In genomic region chr10:5297996-5298395, GRCh38 we compare ENCODE assay signal across 14 cellular contexts.
DNase-seq lines count a peak whose midpoint lies in the region; ATAC-seq and TF ChIP-seq lines count a peak whose summit lies in the region.
"Had no signal": no experiment of that assay in that cellular context is flagged by ENCODE, and none has a peak within 500 bp of the region (broad histone marks: within the 10 kb centered on the region; RNA-seq: fewer than 3 reads in every experiment).

No MANE protein-coding gene starts in this region.

- peaks cover 16 to 70% of the 10 kb centered on the region in 2 donors for H3K36me3 Mint-ChIP-seq in activated naive CD4-positive, alpha-beta T cell treated with anti-CD3 and anti-CD28 coated beads, Interleukin-2, amount 50 U/mL, for 72 hours
- peaks cover 70% of the 10 kb centered on the region for H3K36me3 Mint-ChIP-seq in activated naive CD8-positive, alpha-beta T cell treated with anti-CD3 and anti-CD28 coated beads, Interleukin-2, amount 10 ng/mL, durations not matched to agents 7 days and 5 days
- H3K36me3 Mint-ChIP-seq in stimulated activated naive B cell treated with anti-CD40 and anti-IgM and Interleukin-4, amounts not matched to agents 10 μg/mL and 1 μg/mL and 100 μg/mL, for 72 hours = no peaks in the 10 kb centered on the region
- H3K36me3 Mint-ChIP-seq: type B pancreatic cell had no signal

- TF ChIP-seq POLR2A in stomach (IDR thresholded peaks at IDR 0.05) = no peak

- POLR2A ChIA-PET in activated naive CD8-positive, alpha-beta T cell treated with anti-CD3 and anti-CD28 coated beads, Interleukin-2, amount 10 ng/mL, durations not matched to agents 7 days and 5 days (lab: Charles Lee) = interaction anchor here (1.1 to 1.3 kb wide), 2 partner anchors 13 to 20 kb away, joined by 4 to 5 read pairs; no protein-coding TSS in a partner anchor

- no peak for TF ChIP-seq CTCF in HL-60 (IDR thresholded peaks at IDR 0.05; ENCODE audit: insufficient read depth, low read length)
- TF ChIP-seq CTCF in psoas muscle (IDR thresholded peaks at IDR 0.05) = no peak
- TF ChIP-seq CTCF in stomach (IDR thresholded peaks at IDR 0.05) = no peak

- peaks cover 0 to 4% of the 10 kb centered on the region in 2 donors for H3K9me3 Mint-ChIP-seq in activated naive CD4-positive, alpha-beta T cell treated with anti-CD3 and anti-CD28 coated beads, Interleukin-2, amount 50 U/mL, for 72 hours
- peaks cover 16% of the 10 kb centered on the region for H3K9me3 Mint-ChIP-seq in activated naive CD8-positive, alpha-beta T cell treated with anti-CD3 and anti-CD28 coated beads, Interleukin-2, amount 10 ng/mL, durations not matched to agents 7 days and 5 days
- no peaks in the 10 kb centered on the region for H3K9me3 Mint-ChIP-seq in stimulated activated naive B cell treated with anti-CD40 and anti-IgM and Interleukin-4, amounts not matched to agents 10 μg/mL and 1 μg/mL and 100 μg/mL, for 72 hours

- no peaks in the 10 kb centered on the region for H3K9me3 ChIP-seq in psoas muscle
- no peaks in the 10 kb centered on the region for H3K9me3 ChIP-seq in stomach
- H3K9me3 ChIP-seq: HAP-1 had no signal

- intact Hi-C loops in psoas muscle (cut with DNase I) (no loop called here), stomach (cut with DNase I; ENCODE audit: low total_unique reads) (loop anchor here (5.0 kb wide), 1 partner anchor 466 kb away; no protein-coding TSS in a partner anchor)

- H3K27ac ChIP-seq in HL-60 (replicated peaks) (peak overlapping the region; percentile 56), psoas muscle (peak overlapping the region; percentile 30), stomach (peak overlapping the region in 1 of 5 donors; percentile 42)
- H3K27ac ChIP-seq: VCaP had no signal

- H3K27me3 Mint-ChIP-seq in activated naive CD8-positive, alpha-beta T cell treated with anti-CD3 and anti-CD28 coated beads, Interleukin-2, amount 10 ng/mL, durations not matched to agents 7 days and 5 days = peaks cover 3% of the 10 kb centered on the region
- H3K27me3 Mint-ChIP-seq in stimulated activated naive B cell treated with anti-CD40 and anti-IgM and Interleukin-4, amounts not matched to agents 10 μg/mL and 1 μg/mL and 100 μg/mL, for 72 hours = peaks cover 0 to 7% of the 10 kb centered on the region in 2 donors

- no peak for TF ChIP-seq EP300 in stomach (IDR thresholded peaks at IDR 0.05)

- H3K4me1 ChIP-seq in psoas muscle (no peaks in the 10 kb centered on the region), stomach (peaks cover 0 to 9% (median 0%) of the 10 kb centered on the region in 4 donors)
- H3K4me1 ChIP-seq: HAP-1 had no signal

- 91 to 98% (median 97%) methylated on average over 4 of the region's 4 CpGs for WGBS in psoas muscle, 3 donors
- WGBS in stomach, 5 donors = 85 to 99% (median 95%) methylated on average over 4 of the region's 4 CpGs

- peak overlapping the region; percentile 48 to 98 for H3K27ac Mint-ChIP-seq in activated naive CD4-positive, alpha-beta T cell treated with anti-CD3 and anti-CD28 coated beads, Interleukin-2, amount 50 U/mL, for 72 hours
- peak overlapping the region; percentile 100 for H3K27ac Mint-ChIP-seq in activated naive CD8-positive, alpha-beta T cell treated with anti-CD3 and anti-CD28 coated beads, Interleukin-2, amount 10 ng/mL, durations not matched to agents 7 days and 5 days
- no peak overlapping the region for H3K27ac Mint-ChIP-seq in stimulated activated naive B cell treated with anti-CD40 and anti-IgM and Interleukin-4, amounts not matched to agents 10 μg/mL and 1 μg/mL and 100 μg/mL, for 72 hours
- H3K27ac Mint-ChIP-seq: type B pancreatic cell had no signal

- peak overlapping the region; percentile 81 for H3K4me3 Mint-ChIP-seq in activated naive CD8-positive, alpha-beta T cell treated with anti-CD3 and anti-CD28 coated beads, Interleukin-2, amount 10 ng/mL, durations not matched to agents 7 days and 5 days
- no peak overlapping the region for H3K4me3 Mint-ChIP-seq in stimulated activated naive B cell treated with anti-CD40 and anti-IgM and Interleukin-4, amounts not matched to agents 10 μg/mL and 1 μg/mL and 100 μg/mL, for 72 hours
- H3K4me3 Mint-ChIP-seq: type B pancreatic cell had no signal

- H3K36me3 ChIP-seq in psoas muscle (ENCODE audit: insufficient read depth in 1 of 2, low read depth in 1 of 2) (no peaks in the 10 kb centered on the region), stomach (no peaks in the 10 kb centered on the region)
- H3K36me3 ChIP-seq: HAP-1 had no signal

- H3K4me3 ChIP-seq in HL-60 (replicated peaks; ENCODE audit: insufficient read depth, low read length) = no peak overlapping the region
- no peak overlapping the region for H3K4me3 ChIP-seq in psoas muscle
- no peak overlapping the region for H3K4me3 ChIP-seq in stomach
- H3K4me3 ChIP-seq: HAP-1 had no signal

- H3K27me3 ChIP-seq in HL-60 (ENCODE audit: insufficient read depth, poor library complexity, severe bottlenecking) (no peaks in the 10 kb centered on the region), psoas muscle (ENCODE audit: insufficient read depth in 3 of 3, low read length in 2 of 3) (no peaks in the 10 kb centered on the region), stomach (no peaks in the 10 kb centered on the region)

- no peak for DNase-seq in activated naive CD4-positive, alpha-beta T cell treated with anti-CD3 and anti-CD28 coated beads, Interleukin-2, amount 50 U/mL, for 72 hours (ENCODE audit: low spot score in 2 of 2)
- no peak for DNase-seq in activated naive CD4-positive, alpha-beta T cell (lab: John Stamatoyannopoulos, UW)
- DNase-seq in HL-60 (ENCODE audit: low read depth in 1 of 2, low spot score in 1 of 2) (no peak), psoas muscle (no peak), stomach (no peak)
- no peak for DNase-seq in activated naive CD8-positive, alpha-beta T cell treated with anti-CD3 and anti-CD28 coated beads, Interleukin-2, amount 10 ng/mL, durations not matched to agents 7 days and 5 days
- no peak for DNase-seq in stimulated activated naive B cell treated with anti-CD40 and anti-IgM and Interleukin-4, amounts not matched to agents 10 μg/mL and 1 μg/mL and 100 μg/mL, for 72 hours
- DNase-seq: left colon; NCI-H2029; NCI-H446; stimulated activated naive CD4-positive, alpha-beta T cell treated with Interleukin-2 at 50 U/mL for 16 hours had no signal

- H3K4me1 Mint-ChIP-seq in activated naive CD8-positive, alpha-beta T cell treated with anti-CD3 and anti-CD28 coated beads, Interleukin-2, amount 10 ng/mL, durations not matched to agents 7 days and 5 days = peaks cover 51% of the 10 kb centered on the region
- peaks cover 6 to 15% of the 10 kb centered on the region in 2 donors for H3K4me1 Mint-ChIP-seq in stimulated activated naive B cell treated with anti-CD40 and anti-IgM and Interleukin-4, amounts not matched to agents 10 μg/mL and 1 μg/mL and 100 μg/mL, for 72 hours

- ATAC-seq in activated naive CD4-positive, alpha-beta T cell treated with anti-CD3 and anti-CD28 coated beads, Interleukin-2, amount 50 U/mL, for 72 hours = no peak
- no peak for ATAC-seq in activated naive CD8-positive, alpha-beta T cell treated with anti-CD3 and anti-CD28 coated beads, Interleukin-2, amount 10 ng/mL, durations not matched to agents 7 days and 5 days (ENCODE audit: low read depth)
- ATAC-seq in psoas muscle = no peak
- ATAC-seq in stimulated activated naive B cell treated with anti-CD40 and anti-IgM and Interleukin-4, amounts not matched to agents 10 μg/mL and 1 μg/mL and 100 μg/mL, for 72 hours (replicated peaks) = no peak
- ATAC-seq: left colon had no signal
